Comparison of ENCODE assay signal across 1 cellular context in genomic region chr17:45172541-45173286, GRCh38.
A peak's percentile ranks its signal among the peaks of the same experiment; 100 is the strongest.
TF ChIP-seq lines count a peak whose summit lies in the region.

No MANE protein-coding gene starts in this region.

TF ChIP-seq in HepG2, 621 proteins besides CTCF, POLR2A, EP300 and RAD21 (continued from another document and continues in another):
- TF ChIP-seq MYC (CRISPR knock-in tag; IDR thresholded peaks at IDR 0.05; ENCODE audit: borderline replicate concordance) (peak; percentile 84), ATF2 (CRISPR knock-in tag; IDR thresholded peaks at IDR 0.05) (0 out of 2 replicates have a peak, but pooled peaks have one; percentile 31), KLF16 (CRISPR knock-in tag; IDR thresholded peaks at IDR 0.05) (peak in 1 of 2 experiments; percentile 78; a peak in 1 of 4 replicates), ZNF367 (CRISPR knock-in tag; IDR thresholded peaks at IDR 0.05; ENCODE audit: borderline replicate concordance) (no peak), AGO1 (IDR thresholded peaks at IDR 0.05; ENCODE audit: low read depth, low read length, poor library complexity, severe bottlenecking) (peak; percentile 18), ZFP91 (CRISPR knock-in tag; IDR thresholded peaks at IDR 0.05; ENCODE audit: borderline replicate concordance) (peak; percentile 100), SALL2 (CRISPR knock-in tag; IDR thresholded peaks at IDR 0.05) (peak; percentile 74; the same call in 1 of the 2 replicates), TBX2 (CRISPR knock-in tag; IDR thresholded peaks at IDR 0.05; ENCODE audit: borderline replicate concordance) (peak; percentile 83), GZF1 (CRISPR knock-in tag; IDR thresholded peaks at IDR 0.05) (0 out of 2 replicates have a peak, but pooled peaks have one; percentile 70), CBFB (CRISPR knock-in tag; IDR thresholded peaks at IDR 0.05) (peak; percentile 56; the same call in 1 of the 2 replicates), YEATS4 (CRISPR knock-in tag; IDR thresholded peaks at IDR 0.05; ENCODE audit: borderline replicate concordance) (peak; percentile 42; the same call in 1 of the 2 replicates), ZBTB4 (CRISPR knock-in tag; IDR thresholded peaks at IDR 0.05; ENCODE audit: borderline replicate concordance) (no peak), SALL1 (CRISPR knock-in tag; IDR thresholded peaks at IDR 0.05) (peak; percentile 66; the same call in 1 of the 2 replicates), ATF1 (CRISPR knock-in tag; IDR thresholded peaks at IDR 0.05) (no peak), CSRNP1 (CRISPR knock-in tag; IDR thresholded peaks at IDR 0.05) (no peak), DRAP1 (CRISPR knock-in tag; IDR thresholded peaks at IDR 0.05) (peak; percentile 69), ZNF772 (CRISPR knock-in tag; IDR thresholded peaks at IDR 0.05) (peak; percentile 87), NR2C2 (CRISPR knock-in tag; IDR thresholded peaks at IDR 0.05; ENCODE audit: borderline replicate concordance) (peak; percentile 71), MNT (IDR thresholded peaks at IDR 0.05) (peak; percentile 6; the same call in 1 of the 2 replicates), HES4 (CRISPR knock-in tag; IDR thresholded peaks at IDR 0.05; ENCODE audit: borderline replicate concordance) (peak; percentile 76; the same call in 1 of the 2 replicates), MXI1 (IDR thresholded peaks at IDR 0.05; ENCODE audit: borderline replicate concordance, low read depth, low read length) (peak; percentile 56; the same call in 1 of the 3 replicates), EED (CRISPR knock-in tag; IDR thresholded peaks at IDR 0.05) (peak; percentile 74; the same call in 1 of the 2 replicates), REST (IDR thresholded peaks at IDR 0.05; ENCODE audit: borderline replicate concordance in 1 of 2, low read depth in 1 of 2, low read length in 2 of 2) (peak in 1 of 2 experiments; percentile 72; a peak in 1 of 4 replicates), IRF2 (CRISPR knock-in tag; IDR thresholded peaks at IDR 0.05) (no peak; the same call in 1 of the 2 replicates), ZNF605 (CRISPR knock-in tag; IDR thresholded peaks at IDR 0.05) (peak; percentile 89), ZNF281 (CRISPR knock-in tag; IDR thresholded peaks at IDR 0.05; ENCODE audit: borderline replicate concordance) (peak; percentile 99), CHD4 (IDR thresholded peaks at IDR 0.05; ENCODE audit: borderline replicate concordance, low read length) (no peak), KAT7 (CRISPR knock-in tag; IDR thresholded peaks at IDR 0.05; ENCODE audit: borderline replicate concordance) (peak; percentile 36; the same call in 1 of the 2 replicates), LCORL (IDR thresholded peaks at IDR 0.05) (no peak), LCORL (CRISPR knock-in tag; IDR thresholded peaks at IDR 0.05) (peak; percentile 91), RERE (CRISPR knock-in tag; IDR thresholded peaks at IDR 0.05; ENCODE audit: low read depth) (0 out of 2 replicates have a peak, but pooled peaks have one; percentile 35)
